Comparison of ENCODE assay signal across 18 cellular contexts in the genomic region with DNA sequence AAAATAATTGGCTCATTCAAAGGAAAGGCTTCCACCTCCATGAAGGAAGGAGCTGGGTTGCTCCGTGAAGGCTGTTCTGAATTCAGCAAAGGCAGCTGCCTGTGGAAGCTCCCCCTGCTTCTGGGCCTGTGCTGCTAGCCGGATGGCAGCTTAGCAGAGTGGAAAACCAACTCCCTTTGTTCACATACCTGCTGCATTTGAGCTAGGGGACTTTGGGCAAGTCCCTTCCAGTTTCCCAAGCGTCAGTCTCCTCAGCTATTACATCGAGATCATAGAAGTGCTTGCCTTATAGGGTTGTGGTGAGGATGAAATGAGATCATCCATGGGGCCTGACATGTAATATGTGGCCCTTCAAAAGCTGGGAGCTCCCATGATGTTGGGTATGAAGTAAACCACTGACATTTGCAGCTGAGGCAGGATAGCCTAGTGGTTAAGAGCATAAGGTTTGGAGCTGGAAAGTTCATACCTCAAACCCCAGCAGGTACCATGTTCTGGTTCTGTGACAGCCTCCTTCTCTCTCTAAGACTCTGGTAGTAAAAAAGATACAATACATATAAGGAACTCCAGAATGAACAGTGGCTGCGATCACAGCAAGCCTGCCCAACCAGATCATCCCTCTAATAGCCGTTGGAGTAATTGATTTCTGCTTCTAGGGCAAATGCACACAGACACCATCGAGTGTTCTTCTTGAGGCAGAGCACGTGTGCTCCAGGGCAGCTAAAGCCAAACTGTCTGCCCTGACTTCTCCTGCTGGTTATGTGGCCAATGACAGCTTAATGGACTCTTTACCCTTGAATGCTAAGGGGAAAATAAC. TPM values are rescaled to one million over a fixed set of nuclear protein-coding genes. Genes with fewer than 3 reads are reported as not detected.
DNase-seq lines count a peak whose midpoint lies in the region; ATAC-seq, FAIRE-seq and TF ChIP-seq lines count a peak whose summit lies in the region.
"Had no signal": no experiment of that assay in that cellular context is flagged by ENCODE, and none has a peak within 500 bp of the region (broad histone marks: within the 10 kb centered on the region; RNA-seq: fewer than 3 reads in every experiment).

No MANE protein-coding gene starts in this region.

- intact Hi-C loops in sciatic nerve (cut with DNase I) = no loop called here

- TF ChIP-seq CTCF in fibroblast of pulmonary artery (IDR thresholded peaks at IDR 0.05; ENCODE audit: low read length, missing control alignments) = peak; percentile 8

- no peak overlapping the region for H3K4me3 ChIP-seq in fibroblast of pulmonary artery (replicated peaks; ENCODE audit: low read depth, low read length)
- H3K4me3 ChIP-seq: body of pancreas, pancreas, upper lobe of left lung had no signal

- FAIRE-seq in GM12891 (lab: Jason Lieb, UNC) = no peak
- FAIRE-seq: pancreas, small intestine had no signal

- ATAC-seq in HG02870 (IDR thresholded peaks at IDR 0.05; ENCODE audit: unreplicated experiment) (peak; percentile 66), sciatic nerve (no peak)
- ATAC-seq: body of pancreas, pancreas had no signal

- DNase-seq in DMS 273 (lab: John Stamatoyannopoulos, UW; ENCODE audit: unreplicated experiment) (peak; percentile 10), DMS 273 treated with DMSO at 0.1 percent for 48 hours (lab: John Stamatoyannopoulos, UW) (no peak), GM12891 (ENCODE audit: insufficient read length, low spot score) (no peak), fibroblast of pulmonary artery (ENCODE audit: low read depth) (no peak), NCI-H510A treated with DMSO at 0.1 percent for 48 hours (lab: John Stamatoyannopoulos, UW) (no peak), NCI-H2081 treated with DMSO at 0.1 percent for 48 hours (lab: John Stamatoyannopoulos, UW) (no peak), sciatic nerve (ENCODE audit: low spot score) (no peak)
- DNase-seq: 8988T; activated naive CD4-positive, alpha-beta T cell; body of pancreas; DND-41; KBM-7; NCI-H446; pancreas; SHP77; small intestine; upper lobe of left lung had no signal

- TF ChIP-seq POLR2A in GM12891 (IDR thresholded peaks at IDR 0.05; ENCODE audit: low read depth, low read length) = peak; percentile 47; the same call in 1 of the 2 replicates

TF ChIP-seq in GM12891, 5 proteins besides CTCF, POLR2A, EP300 and RAD21:
- TF ChIP-seq POU2F2 (IDR thresholded peaks at IDR 0.05; ENCODE audit: low read depth, low read length) (no peak), POLR2AphosphoS5 (IDR thresholded peaks at IDR 0.05; ENCODE audit: low read depth, low read length) (peak; percentile 33; the same call in 1 of the 2 replicates), TAF1 (IDR thresholded peaks at IDR 0.05; ENCODE audit: low read depth, low read length) (0 out of 2 replicates have a peak, but pooled peaks have one; percentile 56)

RNA-seq across cellular contexts. Expression of gene DENND1A, which starts 11.0 kb away (rescaled TPM):
- 34.0 TPM for polyA plus RNA-seq in GM12891 (2012; ENCODE audit: low read depth, missing spikeins)
- total RNA-seq in sciatic nerve = 26.1 TPM
